ENCODE assay signal across 11 cellular contexts in genomic region chr16:71425746-71426068, GRCh38. TPM values are rescaled to one million over a fixed set of nuclear protein-coding genes. Genes with fewer than 3 reads are reported as not detected.
DNase-seq lines count a peak whose midpoint lies in the region; ATAC-seq and TF ChIP-seq lines count a peak whose summit lies in the region.
"Had no signal": no experiment of that assay in that cellular context is flagged by ENCODE, and none has a peak within 500 bp of the region (broad histone marks: within the 10 kb centered on the region; RNA-seq: fewer than 3 reads in every experiment).

No MANE protein-coding gene starts in this region.

- peak overlapping the region; percentile 34 for H3K4me3 ChIP-seq in LNCaP clone FGC (ENCODE audit: low read depth, low read length)
- H3K4me3 ChIP-seq in epithelial cell of esophagus (ENCODE audit: low read length): peak overlapping the region; percentile 44

- no TSS peak for BruUV-seq in Calu3 (replicated peaks; lab: Mats Ljungman, UMichigan)

- H3K9me3 Mint-ChIP-seq in Calu3 (ENCODE audit: low read depth, unreplicated experiment) (no peaks in the 10 kb centered on the region), neural crest cell (peaks cover 5% of the 10 kb centered on the region)

- H3K4me1 Mint-ChIP-seq in Calu3 (ENCODE audit: low read depth, unreplicated experiment): peaks cover 14% of the 10 kb centered on the region
- peaks cover 7% of the 10 kb centered on the region for H3K4me1 Mint-ChIP-seq in neural crest cell

- H3K27ac Mint-ChIP-seq in Calu3 (ENCODE audit: unreplicated experiment) (no peak overlapping the region), neural crest cell (ENCODE audit: unreplicated experiment) (no peak overlapping the region)

- H3K4me3 Mint-ChIP-seq in Calu3 (ENCODE audit: low read depth, unreplicated experiment): peak overlapping the region; percentile 72
- peak overlapping the region; percentile 92 for H3K4me3 Mint-ChIP-seq in neural crest cell

- no peak for ATAC-seq in HG03571 (IDR thresholded peaks at IDR 0.05; ENCODE audit: unreplicated experiment)

- no peak for DNase-seq in Calu3
- DNase-seq in LNCaP clone FGC (ENCODE audit: low read depth): no peak
- no peak for DNase-seq in epithelial cell of esophagus (ENCODE audit: low read depth)
- no peak for DNase-seq in neural crest cell (ENCODE audit: low read depth, low spot score)
- DNase-seq in AG20443 (ENCODE audit: low spot score): no peak
- no peak for DNase-seq in activated naive CD4-positive, alpha-beta T cell treated with anti-CD3 and anti-CD28 coated beads, Interleukin-2, amount 50 U/mL, for 16 hours
- DNase-seq in SHP77 treated with DMSO at 0.1 percent for 48 hours (lab: John Stamatoyannopoulos, UW): no peak
- DNase-seq: activated CD4-positive, CD25-positive, alpha-beta regulatory T cell; midbrain; NCI-H187 treated with DMSO at 0.1 percent for 48 hours had no signal

- intact Hi-C loops in Calu3 (cut with micrococcal nuclease; ENCODE audit: unreplicated experiment): loop anchor here (5.0 kb wide), 1 partner anchor 57 kb away; no protein-coding TSS in a partner anchor

- H3K36me3 Mint-ChIP-seq in Calu3 (ENCODE audit: insufficient read depth, unreplicated experiment): peaks cover 12% of the 10 kb centered on the region
- H3K36me3 Mint-ChIP-seq in neural crest cell (ENCODE audit: low read depth): peaks cover 5% of the 10 kb centered on the region

- H3K27me3 Mint-ChIP-seq in Calu3 (ENCODE audit: unreplicated experiment) (peaks cover 71% of the 10 kb centered on the region), neural crest cell (ENCODE audit: low read depth) (peaks cover 88% of the 10 kb centered on the region)

- TF ChIP-seq CTCF in Calu3 (IDR thresholded peaks at IDR 0.05; ENCODE audit: unreplicated experiment) (no peak), LNCaP clone FGC (IDR thresholded peaks at IDR 0.05; ENCODE audit: control insufficient read depth, extremely low read depth, insufficient read depth) (no peak), epithelial cell of esophagus (IDR thresholded peaks at IDR 0.05; ENCODE audit: insufficient read depth, low read depth, low read length, missing control alignments) (no peak), neural crest cell (conservative IDR thresholded peaks at IDR 0.05) (no peak)

- CTCF ChIA-PET in Calu3 (lab: Charles Lee): interaction anchor here (2.0 kb wide), 1 partner anchor 13 kb away, joined by 8 read pairs; no protein-coding TSS in a partner anchor

RNA-seq across cellular contexts. Expression of gene TLE7, which starts 16.1 kb away (rescaled TPM):
- total RNA-seq in Calu3 (2022) (not detected in 2 replicates), neural crest cell (not detected in 2 replicates)

RNA-seq across cellular contexts. Expression of gene ZNF23, which starts 36.3 kb away (rescaled TPM):
- total RNA-seq in Calu3 (2022) (13.3 and 13.9 TPM in 2 replicates), neural crest cell (14.2 and 14.3 TPM in 2 replicates)
